ENCODE assay signal across 1 cellular context in the genomic region with DNA sequence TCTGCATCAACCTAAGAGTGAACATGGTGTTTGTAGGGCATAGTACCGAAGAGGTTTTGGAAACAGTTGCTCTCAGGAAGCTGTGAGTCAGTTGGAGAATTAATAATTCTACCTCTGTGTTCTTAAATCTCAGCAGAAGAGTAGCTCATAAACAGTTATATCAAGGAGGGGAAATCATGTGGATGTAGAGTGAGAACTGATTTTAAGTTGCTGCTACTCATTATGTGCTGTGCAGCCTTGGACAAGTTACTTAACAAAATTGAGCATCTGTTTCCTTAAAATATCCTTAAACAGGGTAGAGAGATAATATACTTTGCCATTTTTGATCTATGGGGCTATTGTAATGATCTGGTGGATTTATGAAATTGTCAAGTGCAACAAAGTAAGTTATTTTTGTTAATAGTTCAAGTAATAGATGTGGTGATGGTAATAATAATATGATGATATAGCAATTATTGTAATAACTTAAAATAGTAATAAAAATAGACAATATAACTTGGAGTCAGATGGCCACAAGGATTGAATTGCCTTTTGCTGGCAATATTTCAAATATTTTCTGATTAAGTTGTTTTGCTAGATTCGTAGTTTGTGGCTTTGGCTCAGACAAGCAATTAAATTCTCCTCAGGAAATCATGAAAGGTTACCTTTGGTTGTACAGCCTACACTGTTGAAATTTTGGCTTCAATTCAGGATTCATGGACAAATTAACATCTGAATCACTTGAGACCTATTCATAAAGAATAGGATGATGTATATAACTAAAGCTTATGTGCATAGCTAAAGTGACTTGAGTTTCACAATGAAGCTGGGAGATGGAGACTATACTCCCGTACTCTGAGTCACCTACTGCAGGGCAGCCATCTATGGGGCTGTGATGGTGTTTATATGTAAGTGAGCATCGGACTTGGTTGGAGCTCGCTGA.
TF ChIP-seq lines count a peak whose summit lies in the region.

No MANE protein-coding gene starts in this region.

TF ChIP-seq in GM23338, 12 proteins besides CTCF, POLR2A, EP300 and RAD21 (continued from another document):
- TF ChIP-seq POLR2AphosphoS5 (IDR thresholded peaks at IDR 0.05; ENCODE audit: low read depth) (no peak), CREB1 (CRISPR knock-in tag; IDR thresholded peaks at IDR 0.05; ENCODE audit: low read depth) (no peak), EZH2 (IDR thresholded peaks at IDR 0.05; ENCODE audit: low read depth, unreplicated experiment) (no peak), NANOG (IDR thresholded peaks at IDR 0.05; ENCODE audit: borderline replicate concordance) (no peak)
- TF ChIP-seq, protein P1, sequence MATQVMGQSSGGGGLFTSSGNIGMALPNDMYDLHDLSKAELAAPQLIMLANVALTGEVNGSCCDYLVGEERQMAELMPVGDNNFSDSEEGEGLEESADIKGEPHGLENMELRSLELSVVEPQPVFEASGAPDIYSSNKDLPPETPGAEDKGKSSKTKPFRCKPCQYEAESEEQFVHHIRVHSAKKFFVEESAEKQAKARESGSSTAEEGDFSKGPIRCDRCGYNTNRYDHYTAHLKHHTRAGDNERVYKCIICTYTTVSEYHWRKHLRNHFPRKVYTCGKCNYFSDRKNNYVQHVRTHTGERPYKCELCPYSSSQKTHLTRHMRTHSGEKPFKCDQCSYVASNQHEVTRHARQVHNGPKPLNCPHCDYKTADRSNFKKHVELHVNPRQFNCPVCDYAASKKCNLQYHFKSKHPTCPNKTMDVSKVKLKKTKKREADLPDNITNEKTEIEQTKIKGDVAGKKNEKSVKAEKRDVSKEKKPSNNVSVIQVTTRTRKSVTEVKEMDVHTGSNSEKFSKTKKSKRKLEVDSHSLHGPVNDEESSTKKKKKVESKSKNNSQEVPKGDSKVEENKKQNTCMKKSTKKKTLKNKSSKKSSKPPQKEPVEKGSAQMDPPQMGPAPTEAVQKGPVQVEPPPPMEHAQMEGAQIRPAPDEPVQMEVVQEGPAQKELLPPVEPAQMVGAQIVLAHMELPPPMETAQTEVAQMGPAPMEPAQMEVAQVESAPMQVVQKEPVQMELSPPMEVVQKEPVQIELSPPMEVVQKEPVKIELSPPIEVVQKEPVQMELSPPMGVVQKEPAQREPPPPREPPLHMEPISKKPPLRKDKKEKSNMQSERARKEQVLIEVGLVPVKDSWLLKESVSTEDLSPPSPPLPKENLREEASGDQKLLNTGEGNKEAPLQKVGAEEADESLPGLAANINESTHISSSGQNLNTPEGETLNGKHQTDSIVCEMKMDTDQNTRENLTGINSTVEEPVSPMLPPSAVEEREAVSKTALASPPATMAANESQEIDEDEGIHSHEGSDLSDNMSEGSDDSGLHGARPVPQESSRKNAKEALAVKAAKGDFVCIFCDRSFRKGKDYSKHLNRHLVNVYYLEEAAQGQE (IDR thresholded peaks at IDR 0.05; ENCODE audit: unreplicated experiment) = no peak
